7 cellular contexts compared by ENCODE assay signal in genomic region chr14:23286020-23286903, GRCh38. TPM values are rescaled to one million over a fixed set of nuclear protein-coding genes. Genes with fewer than 3 reads are reported as not detected.
DNase-seq lines count a peak whose midpoint lies in the region; ATAC-seq, FAIRE-seq and TF ChIP-seq lines count a peak whose summit lies in the region.

TSS of gene HOMEZ (minus strand) at chr14:23286132. CDS start at chr14:23285952, 180 bp downstream.

- H4K20me1 ChIP-seq in astrocyte (ENCODE audit: insufficient read depth, low read length): peaks cover 5% of the 10 kb centered on the region

- peak within 1 kb of the TSS; percentile 94 for H3K27ac Mint-ChIP-seq in T-helper 2 cell treated with Interferon-gamma antibody and Interleukin-4, amounts not matched to agents 5 μg/mL and 100 μg/mL, for 36 hours
- H3K27ac Mint-ChIP-seq in astrocyte (ENCODE audit: unreplicated experiment): peak within 1 kb of the TSS; percentile 73

- H2AFZ ChIP-seq in astrocyte (ENCODE audit: low read depth, low read length): peak within 1 kb of the TSS; percentile 93

- H3K27ac ChIP-seq in astrocyte (ENCODE audit: low read depth, low read length): peak within 1 kb of the TSS; percentile 58

- no peaks in the 10 kb centered on the region for H3K27me3 Mint-ChIP-seq in T-helper 2 cell treated with Interferon-gamma antibody and Interleukin-4, amounts not matched to agents 5 μg/mL and 100 μg/mL, for 36 hours (ENCODE audit: low read depth)
- peaks cover 7% of the 10 kb centered on the region for H3K27me3 Mint-ChIP-seq in astrocyte (ENCODE audit: low read depth, unreplicated experiment)

- peak; percentile 29 for FAIRE-seq in astrocyte (lab: Jason Lieb, UNC)

- H3K9ac ChIP-seq in astrocyte (ENCODE audit: low read length): peak within 1 kb of the TSS; percentile 90

- DNase-seq in NCI-H1930 (lab: John Stamatoyannopoulos, UW): peak; percentile 96 to 97
- peak; percentile 99 for DNase-seq in T-helper 2 cell treated with Interferon-gamma antibody and Interleukin-4, amounts not matched to agents 5 μg/mL and 100 μg/mL, for 36 hours (ENCODE audit: low spot score)
- DNase-seq in astrocyte (ENCODE audit: low read depth): peak; percentile 97
- peak; percentile 97 for DNase-seq in hepatic stellate cell (ENCODE audit: low spot score)
- DNase-seq in retina: peak; percentile 98

- peak within 1 kb of the TSS; percentile 98 for H3K4me3 Mint-ChIP-seq in T-helper 2 cell treated with Interferon-gamma antibody and Interleukin-4, amounts not matched to agents 5 μg/mL and 100 μg/mL, for 36 hours
- peak within 1 kb of the TSS; percentile 94 for H3K4me3 Mint-ChIP-seq in astrocyte (ENCODE audit: unreplicated experiment)

- no peaks in the 10 kb centered on the region for H3K9me3 Mint-ChIP-seq in T-helper 2 cell treated with Interferon-gamma antibody and Interleukin-4, amounts not matched to agents 5 μg/mL and 100 μg/mL, for 36 hours
- H3K9me3 Mint-ChIP-seq in astrocyte (ENCODE audit: unreplicated experiment): no peaks in the 10 kb centered on the region

- peaks cover 2% of the 10 kb centered on the region for H3K36me3 Mint-ChIP-seq in T-helper 2 cell treated with Interferon-gamma antibody and Interleukin-4, amounts not matched to agents 5 μg/mL and 100 μg/mL, for 36 hours (ENCODE audit: low read depth)
- H3K36me3 Mint-ChIP-seq in astrocyte (ENCODE audit: low read depth, unreplicated experiment): peaks cover 3% of the 10 kb centered on the region

- peaks cover 19% of the 10 kb centered on the region for H3K79me2 ChIP-seq in astrocyte (ENCODE audit: insufficient read depth, low read length)

- peak within 1 kb of the TSS; percentile 91 for H3K4me3 ChIP-seq in astrocyte (ENCODE audit: insufficient read depth, low read depth, low read length)

- peaks cover 5% of the 10 kb centered on the region for H3K27me3 ChIP-seq in astrocyte (ENCODE audit: insufficient read depth, low read length)

- H3K4me1 ChIP-seq in astrocyte (ENCODE audit: insufficient read depth, low read length): peaks cover 16% of the 10 kb centered on the region

- no peaks in the 10 kb centered on the region for H3K9me3 ChIP-seq in astrocyte (ENCODE audit: insufficient read depth, low read depth, low read length)

- H3K4me2 ChIP-seq in astrocyte (ENCODE audit: low read length): peak within 1 kb of the TSS; percentile 97

- no peak for TF ChIP-seq CTCF in astrocyte (IDR thresholded peaks at IDR 0.05; ENCODE audit: insufficient read depth, low read depth, low read length)

- ATAC-seq in GM18502 (IDR thresholded peaks at IDR 0.05; ENCODE audit: poor library complexity, unreplicated experiment) (peak; percentile 96), HG02970 (IDR thresholded peaks at IDR 0.05; ENCODE audit: low FRiP score, unreplicated experiment) (peak; percentile 97)

- H3K4me1 Mint-ChIP-seq in T-helper 2 cell treated with Interferon-gamma antibody and Interleukin-4, amounts not matched to agents 5 μg/mL and 100 μg/mL, for 36 hours (ENCODE audit: low read depth): peaks cover 19% of the 10 kb centered on the region
- H3K4me1 Mint-ChIP-seq in astrocyte (ENCODE audit: low read depth, unreplicated experiment): peaks cover 9% of the 10 kb centered on the region

- no peaks in the 10 kb centered on the region for H3K36me3 ChIP-seq in astrocyte (ENCODE audit: insufficient read depth, low read length)

RNA-seq across cellular contexts. Expression of gene HOMEZ, which starts in this region (rescaled TPM):
- 13.7 and 16.6 TPM in 2 replicates for total RNA-seq in astrocyte

Comparison
In these comparisons a context has a peak if more than half of its experiments do, and no peak if none do; other contexts are left out.
1. Peak in every context shown above with its lines: DNase-seq, ATAC-seq, H3K4me3 ChIP-seq and H3K27ac ChIP-seq.